In genomic region chr10:87675396-87676376, GRCh38 we compare ENCODE assay signal across 12 cellular contexts. TPM values are rescaled to one million over a fixed set of nuclear protein-coding genes. Genes with fewer than 3 reads are reported as not detected.
DNase-seq lines count a peak whose midpoint lies in the region; ATAC-seq and TF ChIP-seq lines count a peak whose summit lies in the region.
"Had no signal": no experiment of that assay in that cellular context is flagged by ENCODE, and none has a peak within 500 bp of the region (broad histone marks: within the 10 kb centered on the region; RNA-seq: fewer than 3 reads in every experiment).

No MANE protein-coding gene starts in this region.

- intact Hi-C loops in body of pancreas (cut with DNase I) = no loop called here
- intact Hi-C loops in ascending aorta (cut with DNase I) = no loop called here

- H3K9me3 ChIP-seq in body of pancreas (no peaks in the 10 kb centered on the region), ascending aorta (no peaks in the 10 kb centered on the region)
- H3K9me3 ChIP-seq: esophagus muscularis mucosa, upper lobe of left lung had no signal

- 63 to 69% methylated on average over 8 of the region's 8 CpGs for WGBS in body of pancreas, 2 donors

- ATAC-seq in body of pancreas (peak; percentile 42), HG02938 (IDR thresholded peaks at IDR 0.05; ENCODE audit: unreplicated experiment) (no peak)

- POLR2A ChIA-PET in AG04449 (lab: Yijun Ruan, JAX) = interaction anchor here (0.6 to 1.1 kb wide), 6 partner anchors 16 to 103 kb away, joined by 3 to 7 read pairs (median 3); partner anchors contain the start of gene PAPSS2

- H3K27me3 ChIP-seq in body of pancreas (no peaks in the 10 kb centered on the region), ascending aorta (no peaks in the 10 kb centered on the region)
- H3K27me3 ChIP-seq: esophagus muscularis mucosa, upper lobe of left lung had no signal

- CTCF ChIA-PET in AG04449 (lab: Yijun Ruan, JAX) = interaction anchor here (0.7 to 1.5 kb wide), 3 partner anchors 10 to 59 kb away, joined by 3 to 4 read pairs (median 3); no protein-coding TSS in a partner anchor

- no peak for TF ChIP-seq POLR2A in body of pancreas (IDR thresholded peaks at IDR 0.05)

- H3K4me1 ChIP-seq in body of pancreas (peaks cover 6% of the 10 kb centered on the region), ascending aorta (no peaks in the 10 kb centered on the region)
- H3K4me1 ChIP-seq: esophagus muscularis mucosa had no signal

- TF ChIP-seq CTCF in AG04449 (IDR thresholded peaks at IDR 0.05; ENCODE audit: insufficient read depth, low read length, missing control alignments) (no peak), body of pancreas (IDR thresholded peaks at IDR 0.05) (no peak), ascending aorta (IDR thresholded peaks at IDR 0.05) (no peak)

- H3K36me3 ChIP-seq in body of pancreas (replicated peaks in 1 of 2; ENCODE audit: insufficient read depth in 1 of 2, low read depth in 2 of 2) (no peaks in the 10 kb centered on the region), ascending aorta (no peaks in the 10 kb centered on the region)
- H3K36me3 ChIP-seq: esophagus muscularis mucosa, upper lobe of left lung had no signal

- DNase-seq in AG04449 (ENCODE audit: low read depth, low spot score) (peak; percentile 85), LoVo (ENCODE audit: low spot score) (peak; percentile 47), body of pancreas (no peak), kidney glomerular epithelial cell (lab: John Stamatoyannopoulos, UW) (peak; percentile 56), NCI-H526 treated with DMSO at 0.1 percent for 48 hours (lab: John Stamatoyannopoulos, UW) (no peak), DMS53 (lab: John Stamatoyannopoulos, UW) (no peak), ascending aorta (ENCODE audit: low spot score in 2 of 2) (no peak)
- DNase-seq: DND-41, NCI-H2171 treated with DMSO at 0.1 percent for 48 hours, upper lobe of left lung had no signal

- H3K4me3 ChIP-seq in AG04449 (ENCODE audit: low read depth, low read length) (no peak overlapping the region), body of pancreas (no peak overlapping the region), ascending aorta (no peak overlapping the region)
- H3K4me3 ChIP-seq: esophagus muscularis mucosa, upper lobe of left lung had no signal

- H3K27ac ChIP-seq in body of pancreas (no peak overlapping the region), ascending aorta (no peak overlapping the region)
- H3K27ac ChIP-seq: esophagus muscularis mucosa had no signal

RNA-seq across cellular contexts. Expression of gene PAPSS2, which starts 16.0 kb away (rescaled TPM):
- total RNA-seq in body of pancreas (10 to 100 TPM; 16.9 to 17.5 TPM), ascending aorta (14.8 TPM)

Comparison
In these comparisons a context has a peak if more than half of its experiments do, and no peak if none do; other contexts are left out.
1. DNase-seq: peak in AG04449 (single experiment), LoVo (single experiment) and kidney glomerular epithelial cell (single experiment); none in body of pancreas (0 of 4), NCI-H526 treated with DMSO at 0.1 percent for 48 hours (single experiment), DMS53 (single experiment) and ascending aorta (0 of 2).